Comparison of ENCODE assay signal across 8 cellular contexts in genomic region chr18:37253424-37254255, GRCh38.
DNase-seq lines count a peak whose midpoint lies in the region; ATAC-seq and TF ChIP-seq lines count a peak whose summit lies in the region.

No MANE protein-coding gene starts in this region.

- H3K9me3 ChIP-seq in HUES48 (ENCODE audit: control insufficient read depth, insufficient read depth, low read length) (no peaks in the 10 kb centered on the region), colonic mucosa (no peaks in the 10 kb centered on the region)

- peaks cover 42% of the 10 kb centered on the region for H3K27me3 ChIP-seq in HUES48 (ENCODE audit: control insufficient read depth, insufficient read depth, low read length)
- H3K27me3 ChIP-seq in colonic mucosa: peaks cover 29% of the 10 kb centered on the region

- H3K4me3 ChIP-seq in HUES48 (ENCODE audit: low read depth, low read length): peak overlapping the region; percentile 78
- H3K4me3 ChIP-seq in colonic mucosa: peak overlapping the region; percentile 19

- no peak overlapping the region for H3K27ac Mint-ChIP-seq in neural crest cell (ENCODE audit: unreplicated experiment)
- H3K27ac Mint-ChIP-seq in effector memory CD8-positive, alpha-beta T cell: no peak overlapping the region

- H3K4me1 Mint-ChIP-seq in neural crest cell: peaks cover 5% of the 10 kb centered on the region
- H3K4me1 Mint-ChIP-seq in effector memory CD8-positive, alpha-beta T cell (ENCODE audit: low read depth in 2 of 2): peaks cover 0 to 6% of the 10 kb centered on the region in 2 donors

- no peak overlapping the region for H3K9ac ChIP-seq in HUES48 (ENCODE audit: low read depth, low read length)
- H3K9ac ChIP-seq in colonic mucosa (ENCODE audit: low read depth in 2 of 2, low read length in 2 of 2): no peak overlapping the region

- no peaks in the 10 kb centered on the region for H3K9me3 Mint-ChIP-seq in neural crest cell
- no peaks in the 10 kb centered on the region for H3K9me3 Mint-ChIP-seq in effector memory CD8-positive, alpha-beta T cell

- DNase-seq in COLO668 (lab: John Stamatoyannopoulos, UW; ENCODE audit: unreplicated experiment) (peak; percentile 80), colonic mucosa (peak; percentile 21), neural crest cell (ENCODE audit: low read depth, low spot score) (peak; percentile 43), KG1 (lab: John Stamatoyannopoulos, UW) (no peak)
- DNase-seq in activated CD8-positive, alpha-beta memory T cell treated with anti-CD3 and anti-CD28 coated beads for 24 hours: no peak
- DNase-seq in effector memory CD8-positive, alpha-beta T cell: no peak

- intact Hi-C loops in colonic mucosa (cut with DNase I): no loop called here

- H3K27me3 Mint-ChIP-seq in neural crest cell (ENCODE audit: low read depth): peaks cover 64% of the 10 kb centered on the region
- peaks cover 65 to 89% of the 10 kb centered on the region in 2 donors for H3K27me3 Mint-ChIP-seq in effector memory CD8-positive, alpha-beta T cell

- no peak overlapping the region for H3K4me3 Mint-ChIP-seq in neural crest cell
- peak overlapping the region in 1 of 2 donors; percentile 15 for H3K4me3 Mint-ChIP-seq in effector memory CD8-positive, alpha-beta T cell

- H3K4me1 ChIP-seq in HUES48 (ENCODE audit: control insufficient read depth, insufficient read depth, low read length): peaks cover 8% of the 10 kb centered on the region
- H3K4me1 ChIP-seq in colonic mucosa: peaks cover 3% of the 10 kb centered on the region

- H3K36me3 Mint-ChIP-seq in neural crest cell (ENCODE audit: low read depth): no peaks in the 10 kb centered on the region
- H3K36me3 Mint-ChIP-seq in effector memory CD8-positive, alpha-beta T cell (ENCODE audit: insufficient read depth): no peaks in the 10 kb centered on the region

- H3K27ac ChIP-seq in HUES48 (ENCODE audit: low read depth, low read length): no peak overlapping the region
- no peak overlapping the region for H3K27ac ChIP-seq in colonic mucosa

- ATAC-seq in HG03457 (IDR thresholded peaks at IDR 0.05; ENCODE audit: unreplicated experiment): no peak
- ATAC-seq in effector memory CD8-positive, alpha-beta T cell (replicated peaks): no peak

- H3K36me3 ChIP-seq in HUES48 (ENCODE audit: control insufficient read depth, insufficient read depth, low read length) (no peaks in the 10 kb centered on the region), colonic mucosa (no peaks in the 10 kb centered on the region)

- TF ChIP-seq CTCF in colonic mucosa (IDR thresholded peaks at IDR 0.05) (no peak), neural crest cell (conservative IDR thresholded peaks at IDR 0.05) (no peak)

Comparison
In these comparisons a context has a peak if more than half of its experiments do, and no peak if none do; other contexts are left out.
1. DNase-seq: peak in COLO668 (single experiment), colonic mucosa (single experiment) and neural crest cell (single experiment); none in activated CD8-positive, alpha-beta memory T cell treated with anti-CD3 and anti-CD28 coated beads for 24 hours (single experiment), effector memory CD8-positive, alpha-beta T cell (0 of 3) and KG1 (single experiment).